Comparison of ENCODE assay signal across 14 cellular contexts in the genomic region with DNA sequence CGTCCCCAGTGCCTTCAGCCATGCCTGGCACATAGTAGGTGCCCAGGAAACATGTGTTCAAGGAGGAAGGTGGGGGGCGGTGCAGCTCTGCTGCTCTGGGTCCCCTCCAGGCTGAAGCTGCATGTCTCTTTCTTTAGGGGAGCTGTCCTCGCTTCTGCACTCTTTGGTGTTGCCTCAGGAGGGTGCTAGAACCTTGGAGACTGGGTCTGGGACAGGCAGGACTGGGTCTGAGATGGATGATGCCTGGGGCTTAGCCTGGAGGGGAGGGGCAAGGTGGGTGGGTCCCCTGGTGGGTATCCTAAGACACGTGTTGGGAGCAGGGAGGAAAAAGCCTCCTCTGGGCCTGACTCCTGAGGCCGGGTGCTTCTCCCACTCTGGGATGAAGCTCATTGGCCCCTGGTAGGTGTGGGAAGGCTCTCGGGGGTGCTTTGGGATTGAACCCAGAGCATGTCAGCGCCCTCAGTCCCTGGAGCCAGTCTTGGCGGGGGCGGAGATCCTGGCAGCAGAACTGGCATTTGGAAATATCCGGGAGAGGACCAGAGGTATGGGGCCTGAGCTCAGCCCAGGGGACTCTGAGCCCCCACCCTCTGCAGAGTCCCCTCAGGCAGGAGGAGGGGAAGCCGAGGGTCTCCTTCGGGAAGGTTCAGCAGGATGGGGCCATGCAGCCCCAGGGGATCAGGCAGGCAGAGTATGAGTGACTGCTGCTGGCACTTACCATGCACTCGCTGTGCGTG. TPM values are rescaled to one million over a fixed set of nuclear protein-coding genes. Genes with fewer than 3 reads are reported as not detected.
DNase-seq lines count a peak whose midpoint lies in the region; ATAC-seq and TF ChIP-seq lines count a peak whose summit lies in the region.
"Had no signal": no experiment of that assay in that cellular context is flagged by ENCODE, and none has a peak within 500 bp of the region (broad histone marks: within the 10 kb centered on the region; RNA-seq: fewer than 3 reads in every experiment).

No MANE protein-coding gene starts in this region.

- H3K36me3 ChIP-seq in liver (ENCODE audit: control insufficient read depth in 4 of 4, insufficient read depth in 3 of 4, low read depth in 1 of 4, low read length in 3 of 4) = no peaks in the 10 kb centered on the region

- no peak overlapping the region for H3K4me3 Mint-ChIP-seq in activated CD8-positive, alpha-beta T cell treated with anti-CD3 and anti-CD28 coated beads for 36 hours
- H3K4me3 Mint-ChIP-seq: activated naive CD8-positive, alpha-beta T cell; T-helper 2 cell treated with Interferon-gamma antibody and Interleukin-4, amounts not matched to agents 5 μg/mL and 100 μg/mL, for 36 hours had no signal

- peaks cover 11% of the 10 kb centered on the region for H3K27me3 Mint-ChIP-seq in activated CD8-positive, alpha-beta T cell treated with anti-CD3 and anti-CD28 coated beads for 36 hours

- no peaks in the 10 kb centered on the region for H3K27me3 ChIP-seq in liver (ENCODE audit: control insufficient read depth in 4 of 4, insufficient read depth in 4 of 4, low read length in 3 of 4)
- H3K27me3 ChIP-seq: testis had no signal

- WGBS in liver = 68% methylated on average over 14 of the region's 14 CpGs

- no peak overlapping the region for H3K27ac ChIP-seq in liver (ENCODE audit: low read depth in 1 of 2, low read length in 2 of 2)
- H3K27ac ChIP-seq: testis had no signal

- no peaks in the 10 kb centered on the region for H3K36me3 Mint-ChIP-seq in activated CD8-positive, alpha-beta T cell treated with anti-CD3 and anti-CD28 coated beads for 36 hours (ENCODE audit: low read depth)
- H3K36me3 Mint-ChIP-seq: activated naive CD8-positive, alpha-beta T cell had no signal

- H3K4me3 ChIP-seq in liver (ENCODE audit: low read depth in 1 of 3, low read length in 3 of 3) = no peak overlapping the region
- H3K4me3 ChIP-seq: testis had no signal

- peak; percentile 60 for ATAC-seq in activated CD8-positive, alpha-beta T cell treated with anti-CD3 and anti-CD28 coated beads for 36 hours
- no peak for ATAC-seq in GM21381 (IDR thresholded peaks at IDR 0.05; ENCODE audit: unreplicated experiment)
- ATAC-seq in GM19463 (IDR thresholded peaks at IDR 0.05; ENCODE audit: unreplicated experiment) = no peak

- intact Hi-C loops in activated CD8-positive, alpha-beta T cell treated with anti-CD3 and anti-CD28 coated beads for 36 hours (cut with micrococcal nuclease) = no loop called here

- TF ChIP-seq RAD21 in liver (IDR thresholded peaks at IDR 0.05) = peak; percentile 37 to 64

- H3K4me1 ChIP-seq in liver (ENCODE audit: control insufficient read depth in 4 of 4, insufficient read depth in 4 of 4, low read length in 3 of 4) = peaks cover 11 to 17% (median 13%) of the 10 kb centered on the region in 4 donors
- H3K4me1 ChIP-seq: testis had no signal

- no peak overlapping the region for H3K9ac ChIP-seq in liver (ENCODE audit: low read depth in 1 of 2, low read length in 2 of 2)

- no peaks in the 10 kb centered on the region for H3K9me3 Mint-ChIP-seq in activated CD8-positive, alpha-beta T cell treated with anti-CD3 and anti-CD28 coated beads for 36 hours
- H3K9me3 Mint-ChIP-seq: T-helper 2 cell treated with Interferon-gamma antibody and Interleukin-4, amounts not matched to agents 5 μg/mL and 100 μg/mL, for 36 hours had no signal

- POLR2A ChIA-PET in GM10248 (lab: Yijun Ruan, JAX) = no interaction called here
- POLR2A ChIA-PET in activated CD8-positive, alpha-beta T cell treated with anti-CD3 and anti-CD28 coated beads for 36 hours (lab: Charles Lee) = interaction anchor here (1.1 kb wide), 1 partner anchor 41 kb away, joined by 3 read pairs; no protein-coding TSS in a partner anchor

- peaks cover 11% of the 10 kb centered on the region for H3K4me1 Mint-ChIP-seq in activated CD8-positive, alpha-beta T cell treated with anti-CD3 and anti-CD28 coated beads for 36 hours (ENCODE audit: low read depth)

- H3K9me3 ChIP-seq in liver (ENCODE audit: control insufficient read depth in 4 of 4, low read length in 3 of 4) = no peaks in the 10 kb centered on the region
- H3K9me3 ChIP-seq: testis had no signal

- CTCF ChIA-PET in GM10248 (lab: Yijun Ruan, JAX) = interaction anchor here (1.0 to 4.3 kb wide), 10 partner anchors 11 to 136 kb away, joined by 3 to 16 read pairs (median 6); partner anchors contain the start of gene NUDT8
- CTCF ChIA-PET in activated CD8-positive, alpha-beta T cell treated with anti-CD3 and anti-CD28 coated beads for 36 hours (lab: Charles Lee) = no interaction called here

- DNase-seq in GM10248 (ENCODE audit: extremely low spot score) (no peak), HuH-7.5 (ENCODE audit: low spot score) (peak; percentile 40), activated T-cell treated with anti-CD3 and anti-CD28 coated beads for 4 hours (no peak)
- DNase-seq in activated CD8-positive, alpha-beta T cell treated with anti-CD3 and anti-CD28 coated beads for 36 hours = no peak
- DNase-seq in activated CD8-positive, alpha-beta memory T cell treated with anti-CD3 and anti-CD28 coated beads, Interleukin-2, amount 50 U/mL, for 48 hours = no peak
- DNase-seq: testis had no signal

- TF ChIP-seq CTCF in GM10248 (IDR thresholded peaks at IDR 0.05; ENCODE audit: control extremely low read depth, extremely low read depth, low read depth, missing control alignments) (peak; percentile 29), liver (IDR thresholded peaks at IDR 0.05; ENCODE audit: low read depth, low read length, missing input control) (no peak)
- TF ChIP-seq CTCF in activated CD8-positive, alpha-beta T cell treated with anti-CD3 and anti-CD28 coated beads for 36 hours (IDR thresholded peaks at IDR 0.05) = no peak

- H3K27ac Mint-ChIP-seq in activated CD8-positive, alpha-beta T cell treated with anti-CD3 and anti-CD28 coated beads for 36 hours = no peak overlapping the region
- H3K27ac Mint-ChIP-seq: activated naive CD8-positive, alpha-beta T cell; T-helper 2 cell treated with Interferon-gamma antibody and Interleukin-4, amounts not matched to agents 5 μg/mL and 100 μg/mL, for 36 hours had no signal

TF ChIP-seq in liver, 16 proteins besides CTCF, POLR2A, EP300 and RAD21:
- peak; percentile 78 to 91 for TF ChIP-seq EGR1 (IDR thresholded peaks at IDR 0.05; ENCODE audit: low read depth in 2 of 2)
- TF ChIP-seq TAF1 (conservative IDR thresholded peaks at IDR 0.05) = no peak

RNA-seq across cellular contexts. Expression of gene GSTP1, which starts 6.7 kb away (rescaled TPM):
- 100 to 1,000 TPM; 467 to 472 TPM for total RNA-seq in activated CD8-positive, alpha-beta T cell treated with anti-CD3 and anti-CD28 coated beads for 36 hours
- 100 to 1,000 TPM in 1 of 2 donors, 10 to 100 TPM in 1; 25.6 to 228 TPM for total RNA-seq in liver
- 10 to 100 TPM; 35.1 to 54.5 TPM for polyA plus RNA-seq in liver

RNA-seq across cellular contexts. Expression of gene NDUFV1, which starts 29.8 kb away (rescaled TPM):
- total RNA-seq in activated CD8-positive, alpha-beta T cell treated with anti-CD3 and anti-CD28 coated beads for 36 hours = 100 to 1,000 TPM; 315 to 317 TPM
- 100 to 1,000 TPM in 1 of 2 donors, 10 to 100 TPM in 1; 83.6 to 162 TPM for total RNA-seq in liver
- 100 to 1,000 TPM; 163 to 172 TPM for polyA plus RNA-seq in liver

RNA-seq across cellular contexts. Expression of gene NUDT8, which starts 52.8 kb away (rescaled TPM):
- total RNA-seq in activated CD8-positive, alpha-beta T cell treated with anti-CD3 and anti-CD28 coated beads for 36 hours = 10 to 100 TPM; 35.5 to 39.5 TPM
- 10 to 100 TPM; 19.5 to 19.6 TPM for total RNA-seq in liver
- polyA plus RNA-seq in liver = 10 to 100 TPM; 29.3 to 66.9 TPM

RNA-seq across cellular contexts. Expression of gene CABP2, which starts 53.7 kb away (rescaled TPM):
- total RNA-seq in activated CD8-positive, alpha-beta T cell treated with anti-CD3 and anti-CD28 coated beads for 36 hours = not detected
- total RNA-seq in liver = not detected
- not detected for polyA plus RNA-seq in liver
- total RNA-seq: activated CD8-positive, alpha-beta memory T cell treated with anti-CD3 and anti-CD28 coated beads for 36 hours; mesenteric fat pad; osteoblast; testis had no signal
